1 cellular context compared by ENCODE assay signal in genomic region chr20:10800288-10800687, GRCh38.
TF ChIP-seq lines count a peak whose summit lies in the region.

No MANE protein-coding gene starts in this region.

TF ChIP-seq in HepG2, 621 proteins besides CTCF, POLR2A, EP300 and RAD21 (continued from another document and continues in another):
- TF ChIP-seq RERE (CRISPR knock-in tag; IDR thresholded peaks at IDR 0.05; ENCODE audit: low read depth) (peak; percentile 89; the same call in 1 of the 2 replicates), SAP130 (CRISPR knock-in tag; IDR thresholded peaks at IDR 0.05; ENCODE audit: low read depth) (peak; percentile 53; the same call in 1 of the 2 replicates), ZNF629 (CRISPR knock-in tag; conservative IDR thresholded peaks at IDR 0.05) (no peak), FUBP1 (CRISPR knock-in tag; IDR thresholded peaks at IDR 0.05; ENCODE audit: borderline replicate concordance) (no peak), SMAD1 (CRISPR knock-in tag; IDR thresholded peaks at IDR 0.05; ENCODE audit: borderline replicate concordance, low read depth) (no peak), ZNF234 (CRISPR knock-in tag; conservative IDR thresholded peaks at IDR 0.05) (no peak), SMAD3 (CRISPR knock-in tag; IDR thresholded peaks at IDR 0.05) (peak; percentile 82; the same call in 1 of the 2 replicates), ZFP82 (CRISPR knock-in tag; IDR thresholded peaks at IDR 0.05; ENCODE audit: borderline replicate concordance) (no peak), ZBTB34 (CRISPR knock-in tag; IDR thresholded peaks at IDR 0.05) (no peak), MYNN (CRISPR knock-in tag; IDR thresholded peaks at IDR 0.05; ENCODE audit: low read depth) (no peak), SNAPC4 (CRISPR knock-in tag; IDR thresholded peaks at IDR 0.05) (no peak), POLR2AphosphoS2 (IDR thresholded peaks at IDR 0.05; ENCODE audit: low read depth, low read length) (no peak), SP140L (CRISPR knock-in tag; IDR thresholded peaks at IDR 0.05; ENCODE audit: borderline replicate concordance) (no peak), ZNF318 (CRISPR knock-in tag; IDR thresholded peaks at IDR 0.05) (no peak), ZNF512B (CRISPR knock-in tag; IDR thresholded peaks at IDR 0.05; ENCODE audit: borderline replicate concordance) (no peak), CHD4 (IDR thresholded peaks at IDR 0.05; ENCODE audit: borderline replicate concordance, low read length) (no peak), ZFP90 (CRISPR knock-in tag; IDR thresholded peaks at IDR 0.05; ENCODE audit: borderline replicate concordance) (no peak), TFDP2 (CRISPR knock-in tag; IDR thresholded peaks at IDR 0.05) (no peak), FOXO1 (CRISPR knock-in tag; IDR thresholded peaks at IDR 0.05) (peak; percentile 81; the same call in 1 of the 2 replicates), ZNF784 (CRISPR knock-in tag; IDR thresholded peaks at IDR 0.05; ENCODE audit: borderline replicate concordance) (no peak), RXRA (CRISPR knock-in tag; IDR thresholded peaks at IDR 0.05) (no peak), HDAC1 (CRISPR knock-in tag; IDR thresholded peaks at IDR 0.05) (0 out of 2 replicates have a peak, but pooled peaks have one; percentile 31)
